Comparison of ENCODE assay signal across 17 cellular contexts in the genomic region with DNA sequence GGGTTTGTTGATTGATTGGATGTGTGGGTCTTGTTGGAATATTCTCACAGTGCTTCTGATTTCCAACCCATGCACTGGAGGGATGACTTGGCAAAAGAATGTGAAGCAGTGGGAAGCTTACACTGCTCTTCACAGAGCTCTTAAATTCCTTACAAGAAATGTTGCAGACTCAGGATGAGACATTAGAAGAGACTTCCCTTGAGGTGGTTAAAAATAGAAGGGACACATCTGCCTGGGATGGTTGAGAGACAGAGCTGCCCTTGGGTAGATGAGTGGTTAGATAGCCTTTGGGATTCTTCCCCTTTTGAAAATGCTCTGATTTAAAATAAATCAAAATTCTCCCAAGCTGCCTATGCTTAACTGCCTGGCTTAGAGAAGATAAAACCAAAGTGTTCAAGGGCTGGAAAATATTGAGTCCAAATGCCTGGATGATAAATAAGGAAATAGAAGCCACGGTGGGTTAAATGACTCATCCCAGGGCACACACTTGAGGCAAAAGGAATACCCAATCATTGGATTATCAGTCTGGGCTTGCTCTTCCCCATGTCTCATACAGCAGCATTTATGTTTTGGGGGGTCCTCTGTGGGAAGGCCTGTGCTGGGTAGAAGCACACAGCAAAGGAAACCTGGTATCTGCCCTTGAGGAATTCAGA.
DNase-seq lines count a peak whose midpoint lies in the region; ATAC-seq, FAIRE-seq and TF ChIP-seq lines count a peak whose summit lies in the region.
"Had no signal": no experiment of that assay in that cellular context is flagged by ENCODE, and none has a peak within 500 bp of the region (broad histone marks: within the 10 kb centered on the region; RNA-seq: fewer than 3 reads in every experiment).

No MANE protein-coding gene starts in this region.

- peaks cover 16% of the 10 kb centered on the region for H3K27me3 Mint-ChIP-seq in T-helper 17 cell
- H3K27me3 Mint-ChIP-seq: activated CD4-positive, alpha-beta memory T cell treated with anti-CD3 and anti-CD28 coated beads for 36 hours had no signal

- no peaks in the 10 kb centered on the region for H3K4me1 Mint-ChIP-seq in T-helper 17 cell

- H3K4me3 ChIP-seq in bronchial epithelial cell (ENCODE audit: low read depth, low read length), result no peak overlapping the region
- H3K4me3 ChIP-seq: BLaER1 treated with 17β-estradiol and CSF1 and Interleukin-3, amounts not matched to agents 10 nM and 100 nM; gastroesophageal sphincter had no signal

- no peak overlapping the region for H3K27ac Mint-ChIP-seq in T-helper 17 cell
- H3K27ac Mint-ChIP-seq: activated CD4-positive, alpha-beta memory T cell treated with anti-CD3 and anti-CD28 coated beads for 36 hours; T-helper 2 cell treated with Interferon-gamma antibody and Interleukin-4, amounts not matched to agents 5 μg/mL and 100 μg/mL, for 36 hours had no signal

- FAIRE-seq in bronchial epithelial cell (lab: Jason Lieb, UNC), result no peak

- TF ChIP-seq CTCF in bronchial epithelial cell (IDR thresholded peaks at IDR 0.05; ENCODE audit: insufficient read depth, low read length, severe bottlenecking), result no peak

- ATAC-seq in T-helper 17 cell, result no peak
- ATAC-seq in GM21825 (IDR thresholded peaks at IDR 0.05; ENCODE audit: unreplicated experiment), result no peak
- ATAC-seq: gastroesophageal sphincter, left colon had no signal

- no peak overlapping the region for H3K4me3 Mint-ChIP-seq in T-helper 17 cell
- H3K4me3 Mint-ChIP-seq: activated CD4-positive, alpha-beta memory T cell treated with anti-CD3 and anti-CD28 coated beads for 36 hours; T-helper 2 cell treated with Interferon-gamma antibody and Interleukin-4, amounts not matched to agents 5 μg/mL and 100 μg/mL, for 36 hours had no signal

- H3K36me3 Mint-ChIP-seq in T-helper 17 cell (ENCODE audit: low read depth), result no peaks in the 10 kb centered on the region
- H3K36me3 Mint-ChIP-seq: activated CD4-positive, alpha-beta memory T cell treated with anti-CD3 and anti-CD28 coated beads for 36 hours had no signal

- DNase-seq in AG08395 (ENCODE audit: low spot score) (peak; percentile 82), HPDE6-E6E7 (ENCODE audit: extremely low spot score) (peak; percentile 13), bronchial epithelial cell (ENCODE audit: low read depth) (peak; percentile 60), kidney tubule cell (ENCODE audit: low spot score) (peak; percentile 82), T-helper 17 cell (no peak), NCI-H1105 treated with DMSO at 0.1 percent for 48 hours (lab: John Stamatoyannopoulos, UW) (no peak), midbrain (lab: John Stamatoyannopoulos, UW) (no peak)
- DNase-seq: activated CD4-positive, alpha-beta memory T cell treated with anti-CD3 and anti-CD28 coated beads for 36 hours; activated effector memory CD4-positive, alpha-beta T cell treated with Interleukin-2 at 50 U/mL for 16 hours; left colon; NCI-H2227 treated with DMSO at 0.1 percent for 48 hours; stimulated activated CD4-positive, alpha-beta T cell treated with anti-CD3 and anti-CD28 coated beads, Interleukin-1b, Interleukin-23, amount 100 ng/mL, for 48 hours had no signal

- H3K9me3 ChIP-seq in T-helper 17 cell (ENCODE audit: control insufficient read depth, low read length, poor library complexity, severe bottlenecking), result peaks cover 2% of the 10 kb centered on the region
- H3K9me3 ChIP-seq: BLaER1 treated with 17β-estradiol and CSF1 and Interleukin-3, amounts not matched to agents 10 nM and 100 nM; gastroesophageal sphincter; neutrophil had no signal

- no peaks in the 10 kb centered on the region for H3K36me3 ChIP-seq in bronchial epithelial cell (ENCODE audit: control insufficient read depth, insufficient read depth, low read length)
- H3K36me3 ChIP-seq: BLaER1 treated with 17β-estradiol and CSF1 and Interleukin-3, amounts not matched to agents 10 nM and 100 nM; gastroesophageal sphincter; neutrophil had no signal

- no peaks in the 10 kb centered on the region for H3K27me3 ChIP-seq in bronchial epithelial cell (ENCODE audit: control insufficient read depth, insufficient read depth, low read length)
- H3K27me3 ChIP-seq: BLaER1 treated with 17β-estradiol and CSF1 and Interleukin-3, amounts not matched to agents 10 nM and 100 nM; gastroesophageal sphincter; neutrophil had no signal

Comparison
In these comparisons a context has a peak if more than half of its experiments do, and no peak if none do; other contexts are left out.
1. DNase-seq: peak in AG08395 (single experiment), HPDE6-E6E7 (single experiment), bronchial epithelial cell (single experiment) and kidney tubule cell (single experiment); none in T-helper 17 cell (0 of 3), NCI-H1105 treated with DMSO at 0.1 percent for 48 hours (single experiment) and midbrain (single experiment).